ENCODE assay signal across 8 cellular contexts in the genomic region with DNA sequence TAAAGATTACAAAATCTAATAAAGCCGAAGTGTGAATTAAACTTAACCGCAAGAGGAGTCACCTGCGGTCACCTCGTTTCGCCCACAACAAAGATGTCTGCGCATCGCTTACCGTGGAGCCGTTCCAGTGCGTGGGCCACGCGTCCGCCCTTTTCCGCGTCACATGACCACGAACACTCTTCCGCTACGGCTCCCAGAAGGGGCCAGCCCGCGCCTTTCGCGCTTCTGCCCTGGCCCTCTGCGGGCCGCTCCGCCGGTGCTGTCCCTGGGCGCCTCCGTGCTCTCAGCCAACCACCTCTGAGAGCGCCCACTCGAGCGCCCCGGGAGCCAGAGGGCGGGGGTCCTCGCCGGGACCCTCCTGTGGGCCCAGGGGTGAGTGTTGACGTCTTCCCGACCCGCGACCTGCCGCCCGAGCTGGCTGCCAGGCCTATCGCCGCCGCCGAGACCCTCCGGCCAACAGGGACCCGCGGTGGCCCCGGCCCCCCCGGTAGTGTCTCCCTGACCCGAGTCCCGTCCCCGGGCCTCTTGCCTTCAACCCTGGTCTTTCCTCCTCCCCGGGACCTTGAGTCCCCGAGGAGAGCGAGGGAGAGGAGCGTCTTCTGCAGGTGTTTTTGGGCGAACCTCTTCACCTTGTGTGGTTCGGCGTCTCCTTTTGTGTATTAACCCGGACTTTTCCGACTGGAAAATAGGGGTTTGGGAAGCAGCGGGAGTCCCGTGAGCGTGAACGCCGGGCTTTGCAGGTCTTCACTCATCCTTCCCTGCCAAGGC. TPM values are rescaled to one million over a fixed set of nuclear protein-coding genes. Genes with fewer than 3 reads are reported as not detected.
DNase-seq lines count a peak whose midpoint lies in the region; ATAC-seq and TF ChIP-seq lines count a peak whose summit lies in the region.

A gene with protein sequence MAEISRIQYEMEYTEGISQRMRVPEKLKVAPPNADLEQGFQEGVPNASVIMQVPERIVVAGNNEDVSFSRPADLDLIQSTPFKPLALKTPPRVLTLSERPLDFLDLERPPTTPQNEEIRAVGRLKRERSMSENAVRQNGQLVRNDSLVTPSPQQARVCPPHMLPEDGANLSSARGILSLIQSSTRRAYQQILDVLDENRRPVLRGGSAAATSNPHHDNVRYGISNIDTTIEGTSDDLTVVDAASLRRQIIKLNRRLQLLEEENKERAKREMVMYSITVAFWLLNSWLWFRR (plus strand): TSS at position 196 of the 768 bp plus-strand sequence. CDS start 5,415 bp downstream, outside the sequence.

- H4K20me1 ChIP-seq in DND-41 (ENCODE audit: insufficient read depth, low read length): peaks cover 9% of the 10 kb centered on the region; the same call in 1 of the 2 replicates
- H4K20me1 ChIP-seq in KMS-11 (ENCODE audit: insufficient read depth): no peaks in the 10 kb centered on the region

- TF ChIP-seq POLR2A in Peyer's patch (IDR thresholded peaks at IDR 0.05): peak; percentile 64 to 75

- H3K27ac ChIP-seq in DND-41 (ENCODE audit: low read length) (peak within 1 kb of the TSS; percentile 75), KMS-11 (peak within 1 kb of the TSS; percentile 59), Peyer's patch (peak within 1 kb of the TSS; percentile 82 to 93 (median 86)), muscle layer of colon (ENCODE audit: low read depth, low read length) (peak within 1 kb of the TSS; percentile 92)

- H3K79me2 ChIP-seq in DND-41 (ENCODE audit: insufficient read depth, low read length) (peaks cover 55% of the 10 kb centered on the region), KMS-11 (ENCODE audit: insufficient read depth, low read depth) (peaks cover 24% of the 10 kb centered on the region)

- TF ChIP-seq CTCF in DND-41 (IDR thresholded peaks at IDR 0.05; ENCODE audit: borderline replicate concordance, extremely low read depth, low read length, poor library complexity, severe bottlenecking) (peak; percentile 57), KMS-11 (conservative IDR thresholded peaks at IDR 0.05; ENCODE audit: low read depth, low read length) (no peak), Peyer's patch (IDR thresholded peaks at IDR 0.05) (peak in 3 of 6 experiments; percentile 2 to 9 (median 7))

- H3K4me3 ChIP-seq in DND-41 (ENCODE audit: low read depth in 1 of 2, low read length in 2 of 2) (peak within 1 kb of the TSS; percentile 93 to 99), KMS-11 (IDR thresholded peaks at IDR 0.05; ENCODE audit: insufficient read depth, low read depth, low read length) (no peak within 1 kb of the TSS), Peyer's patch (peak within 1 kb of the TSS; percentile 72 to 99 (median 90)), muscle layer of colon (ENCODE audit: low read depth in 1 of 2, low read length in 2 of 2) (peak within 1 kb of the TSS; percentile 89 to 93)

- peak within 1 kb of the TSS; percentile 97 for H3K9ac ChIP-seq in DND-41 (ENCODE audit: low read depth, low read length)
- H3K9ac ChIP-seq in KMS-11: peak within 1 kb of the TSS; percentile 85
- peak within 1 kb of the TSS; percentile 87 for H3K9ac ChIP-seq in muscle layer of colon (ENCODE audit: low read length)

- peak within 1 kb of the TSS; percentile 84 for H2AFZ ChIP-seq in DND-41 (ENCODE audit: low read depth, low read length)
- peak within 1 kb of the TSS; percentile 87 for H2AFZ ChIP-seq in KMS-11 (ENCODE audit: low read depth)

- H3K27me3 ChIP-seq in DND-41 (ENCODE audit: insufficient read depth, low read length, poor library complexity) (no peaks in the 10 kb centered on the region), KMS-11 (ENCODE audit: insufficient read depth, low read depth) (no peaks in the 10 kb centered on the region), Peyer's patch (no peaks in the 10 kb centered on the region), muscle layer of colon (ENCODE audit: control insufficient read depth in 1 of 2, insufficient read depth in 2 of 2, low read length in 2 of 2) (no peaks in the 10 kb centered on the region)

- DNase-seq in DND-41 (peak; percentile 92), Peyer's patch (peak; percentile 88 to 97 (median 94))
- peak; percentile 93 to 95 for DNase-seq in activated T-cell treated with anti-CD3 and anti-CD28 coated beads, Interleukin-2, amount 50 U/mL, for 48 hours
- peak; percentile 91 for DNase-seq in stimulated activated CD8-positive, alpha-beta memory T cell treated with anti-CD3 and anti-CD28 coated beads, Interleukin-7, amount 100 ng/mL, for 24 hours (ENCODE audit: low read depth)

- ATAC-seq in DND-41 (ENCODE audit: insufficient read depth, low read depth): peak; percentile 96
- ATAC-seq in GM21737 (IDR thresholded peaks at IDR 0.05; ENCODE audit: unreplicated experiment): peak; percentile 98
- peak; percentile 100 for ATAC-seq in esophagus mucosa

- H3K9me3 ChIP-seq in DND-41 (ENCODE audit: insufficient read depth, low read length, severe bottlenecking) (no peaks in the 10 kb centered on the region), Peyer's patch (no peaks in the 10 kb centered on the region), muscle layer of colon (ENCODE audit: low read length) (no peaks in the 10 kb centered on the region)

- H3K4me1 ChIP-seq in DND-41 (ENCODE audit: insufficient read depth, low read length) (peaks cover 35% of the 10 kb centered on the region), KMS-11 (ENCODE audit: low read depth, poor library complexity, severe bottlenecking) (peaks cover 17% of the 10 kb centered on the region), Peyer's patch (peaks cover 0 to 21% (median 0%) of the 10 kb centered on the region in 4 donors), muscle layer of colon (ENCODE audit: insufficient read depth, low read length) (peaks cover 14% of the 10 kb centered on the region)

- peak within 1 kb of the TSS; percentile 71 for H3K4me2 ChIP-seq in DND-41 (ENCODE audit: insufficient read depth, low read length)
- H3K4me2 ChIP-seq in KMS-11: peak within 1 kb of the TSS; percentile 96

- H3K36me3 ChIP-seq in DND-41 (ENCODE audit: insufficient read depth, low read length): peaks cover 12% of the 10 kb centered on the region
- H3K36me3 ChIP-seq in KMS-11 (ENCODE audit: insufficient read depth): no peaks in the 10 kb centered on the region
- peaks cover 0 to 6% (median 0%) of the 10 kb centered on the region in 3 donors for H3K36me3 ChIP-seq in Peyer's patch
- H3K36me3 ChIP-seq in muscle layer of colon (ENCODE audit: insufficient read depth, low read length): no peaks in the 10 kb centered on the region

RNA-seq across cellular contexts. Expression of the gene that starts here (rescaled TPM):
- total RNA-seq in Peyer's patch: 100 to 1,000 TPM in 3 of 4 donors, 10 to 100 TPM in 1; 64.8 to 182 (median 109) TPM
- 45.7 TPM for total RNA-seq in esophagus mucosa
